Comparison of ENCODE assay signal across 8 cellular contexts in the genomic region with DNA sequence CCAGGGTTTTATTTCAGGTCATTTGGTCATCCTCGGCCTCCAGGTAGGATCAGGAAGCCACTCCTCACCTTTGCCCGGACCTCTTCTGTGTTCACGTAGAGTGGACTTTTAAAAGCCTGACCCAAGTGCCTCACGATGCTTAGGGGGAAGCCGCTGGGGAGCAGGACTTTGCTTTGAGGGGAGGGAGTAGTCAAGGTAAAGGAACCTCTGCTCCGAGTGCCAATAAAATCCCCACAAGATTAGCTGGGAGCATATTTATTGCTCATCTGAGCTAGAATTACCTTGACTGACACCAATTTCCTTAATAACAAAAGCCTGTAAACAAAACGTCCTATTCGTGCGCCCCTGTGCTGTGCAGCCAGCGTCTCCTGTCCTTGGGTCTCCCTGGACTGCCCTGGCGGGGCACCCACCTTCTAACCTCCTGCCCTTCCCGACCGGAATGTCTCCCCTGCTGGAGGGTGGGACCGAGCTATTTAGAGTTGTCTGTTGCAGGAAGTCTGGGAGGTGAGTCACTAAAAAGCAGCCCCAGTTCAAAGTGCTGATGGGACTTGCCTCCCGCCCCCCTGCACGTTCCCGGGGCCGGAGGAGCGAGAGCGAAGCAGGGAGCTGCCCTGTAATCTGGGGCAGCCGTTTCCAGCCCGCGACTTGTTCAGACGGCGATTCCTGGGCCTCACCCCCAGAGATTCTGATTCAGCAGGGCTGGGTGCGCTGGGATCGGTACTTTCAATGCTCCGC. TPM values are rescaled to one million over a fixed set of nuclear protein-coding genes. Genes with fewer than 3 reads are reported as not detected.
DNase-seq lines count a peak whose midpoint lies in the region; ATAC-seq and TF ChIP-seq lines count a peak whose summit lies in the region.

No MANE protein-coding gene starts in this region.

- H3K27ac ChIP-seq in substantia nigra (ENCODE audit: low read depth, low read length, poor library complexity, severe bottlenecking) = peak overlapping the region; percentile 78

- H3K9me3 Mint-ChIP-seq in neural crest cell = no peaks in the 10 kb centered on the region

- TF ChIP-seq CTCF in fibroblast of pulmonary artery (IDR thresholded peaks at IDR 0.05; ENCODE audit: low read length, missing control alignments) (no peak), neural crest cell (conservative IDR thresholded peaks at IDR 0.05) (no peak)

- H3K4me1 Mint-ChIP-seq in neural crest cell = peaks cover 43% of the 10 kb centered on the region

- H3K27me3 Mint-ChIP-seq in neural crest cell (ENCODE audit: low read depth) = peaks cover 58% of the 10 kb centered on the region

- no peak overlapping the region for H3K27ac Mint-ChIP-seq in neural crest cell (ENCODE audit: unreplicated experiment)

- H3K4me3 Mint-ChIP-seq in neural crest cell = peak overlapping the region; percentile 98

- peak; percentile 12 for ATAC-seq in GM18511 (IDR thresholded peaks at IDR 0.05; ENCODE audit: unreplicated experiment)
- no peak for ATAC-seq in HG02981 (IDR thresholded peaks at IDR 0.05; ENCODE audit: unreplicated experiment)

- H3K4me3 ChIP-seq in fibroblast of pulmonary artery (replicated peaks; ENCODE audit: low read depth, low read length) = peak overlapping the region; percentile 71

- H3K36me3 Mint-ChIP-seq in neural crest cell (ENCODE audit: low read depth) = no peaks in the 10 kb centered on the region

- DNase-seq in OCI-M1 (lab: John Stamatoyannopoulos, UW) (peak; percentile 77), fibroblast of pulmonary artery (ENCODE audit: low read depth) (peak; percentile 74), neural crest cell (ENCODE audit: low read depth, low spot score) (no peak), substantia nigra (lab: John Stamatoyannopoulos, UW) (peak in 20 of 49 donors; percentile 7 to 54 (median 31)), cerebellum (ENCODE audit: low spot score) (no peak)
- peak; percentile 29 to 49 for DNase-seq in activated T-helper 1 cell treated with anti-CD3 and anti-CD28 coated beads, Interleukin-2, amount 50 U/mL, for 16 hours (ENCODE audit: low read depth in 1 of 2, low spot score in 1 of 2)

RNA-seq across cellular contexts. Expression of gene DHRS3, which starts 0.8 kb away (rescaled TPM):
- total RNA-seq in neural crest cell = 0.91 and 1.8 TPM in 2 replicates
- total RNA-seq in cerebellum = 23.6 TPM

RNA-seq across cellular contexts. Expression of gene AADACL4, which starts 25.1 kb away (rescaled TPM):
- not detected in 2 replicates for total RNA-seq in neural crest cell
- not detected for total RNA-seq in cerebellum

Comparison
In these comparisons a context has a peak if more than half of its experiments do, and no peak if none do; other contexts are left out.
1. DNase-seq: peak in OCI-M1 (single experiment), activated T-helper 1 cell treated with anti-CD3 and anti-CD28 coated beads, Interleukin-2, amount 50 U/mL, for 16 hours (2 of 2) and fibroblast of pulmonary artery (single experiment); none in neural crest cell (single experiment) and cerebellum (single experiment).